1 cellular context compared by ENCODE assay signal in the genomic region with DNA sequence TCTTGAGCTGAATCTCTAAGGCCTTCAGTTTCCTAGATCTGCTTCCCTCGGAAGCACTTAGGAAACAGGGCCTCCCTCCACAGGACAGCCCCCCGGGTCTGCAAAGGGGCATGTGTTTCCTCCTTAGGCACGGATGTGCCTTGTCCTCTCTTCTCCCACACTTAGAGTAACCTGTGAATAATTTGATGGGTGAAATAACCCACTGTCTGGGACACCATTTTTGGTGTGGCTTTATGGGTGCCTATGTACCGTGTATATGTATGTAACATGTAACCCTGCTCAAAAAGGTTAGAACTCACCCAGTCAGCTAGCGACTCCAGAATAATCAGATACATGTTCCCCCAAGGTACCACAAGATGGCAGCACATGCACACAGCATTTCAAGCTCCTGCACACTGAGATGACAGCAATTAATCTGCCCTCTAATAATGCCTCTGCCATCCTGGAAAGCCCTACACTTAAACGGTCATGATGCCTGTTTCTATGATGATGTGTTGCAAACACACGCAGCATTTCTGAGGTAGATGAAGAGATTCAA.
TF ChIP-seq lines count a peak whose summit lies in the region.

No MANE protein-coding gene starts in this region.

TF ChIP-seq in IMR-90, 13 proteins besides CTCF, POLR2A, EP300 and RAD21:
- TF ChIP-seq SMC3 (IDR thresholded peaks at IDR 0.05; ENCODE audit: low read depth, low read length): peak; percentile 74
- TF ChIP-seq, protein P1, sequence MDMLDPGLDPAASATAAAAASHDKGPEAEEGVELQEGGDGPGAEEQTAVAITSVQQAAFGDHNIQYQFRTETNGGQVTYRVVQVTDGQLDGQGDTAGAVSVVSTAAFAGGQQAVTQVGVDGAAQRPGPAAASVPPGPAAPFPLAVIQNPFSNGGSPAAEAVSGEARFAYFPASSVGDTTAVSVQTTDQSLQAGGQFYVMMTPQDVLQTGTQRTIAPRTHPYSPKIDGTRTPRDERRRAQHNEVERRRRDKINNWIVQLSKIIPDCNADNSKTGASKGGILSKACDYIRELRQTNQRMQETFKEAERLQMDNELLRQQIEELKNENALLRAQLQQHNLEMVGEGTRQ (IDR thresholded peaks at IDR 0.05; ENCODE audit: low read depth, low read length): no peak
- TF ChIP-seq NFE2L2 (IDR thresholded peaks at IDR 0.05; ENCODE audit: low read depth, low read length): no peak
